Comparison of ENCODE assay signal across 8 cellular contexts in the genomic region with DNA sequence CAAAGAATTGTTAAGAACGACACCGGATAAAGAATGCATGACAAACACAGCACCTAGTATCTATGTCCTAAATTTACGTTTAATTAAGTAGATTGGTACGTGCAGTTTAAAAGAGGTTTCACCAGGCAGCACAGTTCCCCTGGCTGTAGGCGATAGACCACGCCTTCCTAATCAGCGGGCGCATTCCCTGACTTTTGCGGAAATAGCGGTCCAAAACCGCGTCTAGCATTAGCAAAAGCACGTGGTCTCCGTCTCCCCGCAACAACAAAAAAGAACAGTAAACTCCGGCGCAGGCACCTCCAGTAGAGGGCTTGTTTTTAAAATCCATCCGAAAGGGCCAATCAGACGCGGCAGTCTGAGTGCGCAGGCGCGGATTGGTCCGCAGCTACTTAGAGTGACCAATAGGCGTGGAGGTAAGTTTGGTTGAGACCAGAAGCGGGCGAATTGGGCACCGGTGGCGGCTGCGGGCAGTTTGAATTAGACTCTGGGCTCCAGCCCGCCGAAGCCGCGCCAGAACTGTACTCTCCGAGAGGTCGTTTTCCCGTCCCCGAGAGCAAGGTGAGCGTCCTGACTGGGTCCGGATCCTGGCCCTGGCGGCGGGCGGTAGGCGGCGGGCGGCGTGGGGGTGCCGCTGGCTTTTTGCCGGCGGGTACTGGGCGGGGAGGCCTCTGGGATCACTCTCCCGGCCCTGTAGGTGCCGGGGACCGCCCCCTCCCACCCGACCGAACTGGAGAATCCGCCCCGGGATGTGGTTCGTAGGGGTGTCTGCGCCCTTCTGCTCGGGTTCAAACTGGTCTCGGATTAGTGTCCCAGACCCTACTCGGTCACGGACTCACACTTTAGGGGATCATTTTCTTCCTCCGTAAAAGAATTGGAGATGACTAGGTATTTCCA. TPM values are rescaled to one million over a fixed set of nuclear protein-coding genes. Genes with fewer than 3 reads are reported as not detected.
DNase-seq lines count a peak whose midpoint lies in the region; ATAC-seq and TF ChIP-seq lines count a peak whose summit lies in the region.

A gene with protein sequence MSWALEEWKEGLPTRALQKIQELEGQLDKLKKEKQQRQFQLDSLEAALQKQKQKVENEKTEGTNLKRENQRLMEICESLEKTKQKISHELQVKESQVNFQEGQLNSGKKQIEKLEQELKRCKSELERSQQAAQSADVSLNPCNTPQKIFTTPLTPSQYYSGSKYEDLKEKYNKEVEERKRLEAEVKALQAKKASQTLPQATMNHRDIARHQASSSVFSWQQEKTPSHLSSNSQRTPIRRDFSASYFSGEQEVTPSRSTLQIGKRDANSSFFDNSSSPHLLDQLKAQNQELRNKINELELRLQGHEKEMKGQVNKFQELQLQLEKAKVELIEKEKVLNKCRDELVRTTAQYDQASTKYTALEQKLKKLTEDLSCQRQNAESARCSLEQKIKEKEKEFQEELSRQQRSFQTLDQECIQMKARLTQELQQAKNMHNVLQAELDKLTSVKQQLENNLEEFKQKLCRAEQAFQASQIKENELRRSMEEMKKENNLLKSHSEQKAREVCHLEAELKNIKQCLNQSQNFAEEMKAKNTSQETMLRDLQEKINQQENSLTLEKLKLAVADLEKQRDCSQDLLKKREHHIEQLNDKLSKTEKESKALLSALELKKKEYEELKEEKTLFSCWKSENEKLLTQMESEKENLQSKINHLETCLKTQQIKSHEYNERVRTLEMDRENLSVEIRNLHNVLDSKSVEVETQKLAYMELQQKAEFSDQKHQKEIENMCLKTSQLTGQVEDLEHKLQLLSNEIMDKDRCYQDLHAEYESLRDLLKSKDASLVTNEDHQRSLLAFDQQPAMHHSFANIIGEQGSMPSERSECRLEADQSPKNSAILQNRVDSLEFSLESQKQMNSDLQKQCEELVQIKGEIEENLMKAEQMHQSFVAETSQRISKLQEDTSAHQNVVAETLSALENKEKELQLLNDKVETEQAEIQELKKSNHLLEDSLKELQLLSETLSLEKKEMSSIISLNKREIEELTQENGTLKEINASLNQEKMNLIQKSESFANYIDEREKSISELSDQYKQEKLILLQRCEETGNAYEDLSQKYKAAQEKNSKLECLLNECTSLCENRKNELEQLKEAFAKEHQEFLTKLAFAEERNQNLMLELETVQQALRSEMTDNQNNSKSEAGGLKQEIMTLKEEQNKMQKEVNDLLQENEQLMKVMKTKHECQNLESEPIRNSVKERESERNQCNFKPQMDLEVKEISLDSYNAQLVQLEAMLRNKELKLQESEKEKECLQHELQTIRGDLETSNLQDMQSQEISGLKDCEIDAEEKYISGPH (N-terminal part only) (plus strand): TSS at position 432 of the 894 bp plus-strand sequence. CDS start 10,560 bp downstream, outside the sequence.

- H3K36me3 ChIP-seq in psoas muscle (ENCODE audit: insufficient read depth in 1 of 2, low read depth in 1 of 2) (no peaks in the 10 kb centered on the region), uterus (no peaks in the 10 kb centered on the region)

- no peak for TF ChIP-seq POLR2A in uterus (IDR thresholded peaks at IDR 0.05)

- TF ChIP-seq CTCF in GM13976 (IDR thresholded peaks at IDR 0.05; ENCODE audit: borderline replicate concordance, control extremely low read depth, extremely low read depth, insufficient read depth, missing control alignments) (no peak), psoas muscle (IDR thresholded peaks at IDR 0.05) (peak; percentile 35), uterus (IDR thresholded peaks at IDR 0.05) (peak; percentile 18 to 37 (median 26))

- ATAC-seq in HG02870 (IDR thresholded peaks at IDR 0.05; ENCODE audit: unreplicated experiment): peak; percentile 99
- peak; percentile 100 for ATAC-seq in left ventricle myocardium superior
- peak; percentile 99 to 100 (median 100) for ATAC-seq in psoas muscle

- H3K9me3 ChIP-seq in psoas muscle (no peaks in the 10 kb centered on the region), uterus (no peaks in the 10 kb centered on the region)

- H3K27ac ChIP-seq in psoas muscle (no peak within 1 kb of the TSS), uterus (peak within 1 kb of the TSS in 1 of 2 donors; percentile 12)

- DNase-seq in GM13976 (ENCODE audit: low spot score) (peak; percentile 96), NCI-H146 treated with DMSO at 0.1 percent for 48 hours (lab: John Stamatoyannopoulos, UW; ENCODE audit: unreplicated experiment) (peak; percentile 98), amniotic stem cell (lab: John Stamatoyannopoulos, UW) (peak; percentile 97), left ventricle myocardium superior (peak; percentile 96), psoas muscle (peak; percentile 94 to 97), uterus (peak; percentile 94)

- WGBS in psoas muscle, 3 donors: 0 to 2% (median 1%) methylated on average over 56 to 65 of the region's 65 CpGs

- no peaks in the 10 kb centered on the region for H3K27me3 ChIP-seq in psoas muscle (ENCODE audit: insufficient read depth in 3 of 3, low read length in 2 of 3)
- H3K27me3 ChIP-seq in uterus: no peaks in the 10 kb centered on the region

- intact Hi-C loops in T-helper 1 cell treated with Interleukin-12 subunit alpha and Interleukin-12 subunit beta and Interleukin-4 antibody, amounts not matched to agents 30 ng/mL and 1 ng/mL, for 36 hours (cut with micrococcal nuclease): loop anchor here (1.0 to 10.0 kb wide), 12 partner anchors 11 to 1812 kb away; a partner anchor contains a TSS
- intact Hi-C loops in left ventricle myocardium superior (cut with micrococcal nuclease): no loop called here
- intact Hi-C loops in psoas muscle (cut with DNase I): no loop called here
- intact Hi-C loops in uterus (cut with DNase I; ENCODE audit: low total_unique reads): no loop called here

- H3K4me1 ChIP-seq in psoas muscle (no peaks in the 10 kb centered on the region), uterus (no peaks in the 10 kb centered on the region)

- in situ Hi-C loops in GM13976 (cut with MboI; ENCODE audit: low sequenced_read_pairs, unreplicated experiment): no loop called here

- H3K4me3 ChIP-seq in psoas muscle: peak within 1 kb of the TSS; percentile 76
- H3K4me3 ChIP-seq in uterus: peak within 1 kb of the TSS; percentile 75 to 85

RNA-seq across cellular contexts. Expression of the gene that starts here (rescaled TPM):
- total RNA-seq in T-helper 1 cell treated with Interleukin-12 subunit alpha and Interleukin-12 subunit beta and Interleukin-4 antibody, amounts not matched to agents 30 ng/mL and 1 ng/mL, for 36 hours: 78.4 and 83.7 TPM in 2 replicates
- 0.47 TPM for total RNA-seq in left ventricle myocardium superior
- 1 to 10 TPM in 1 of 4 donors, under 1 TPM in 3; 0.28 to 1.2 (median 0.43) TPM for total RNA-seq in psoas muscle
- polyA plus RNA-seq in psoas muscle: 1 to 10 TPM in 1 of 3 donors, under 1 TPM in 2; 0.04 to 1.2 (median 0.74) TPM
- total RNA-seq in uterus: 10 to 100 TPM in 2 of 4 donors, under 1 TPM in 2; under 0.01 to 41.2 (median 5.7) TPM

Comparison
In these comparisons a context has a peak if more than half of its experiments do, and no peak if none do; other contexts are left out.
1. Peak in DNase-seq and ATAC-seq in left ventricle myocardium superior; RNA of the gene not detected or under 1 TPM.